12 cellular contexts compared by ENCODE assay signal in the genomic region with DNA sequence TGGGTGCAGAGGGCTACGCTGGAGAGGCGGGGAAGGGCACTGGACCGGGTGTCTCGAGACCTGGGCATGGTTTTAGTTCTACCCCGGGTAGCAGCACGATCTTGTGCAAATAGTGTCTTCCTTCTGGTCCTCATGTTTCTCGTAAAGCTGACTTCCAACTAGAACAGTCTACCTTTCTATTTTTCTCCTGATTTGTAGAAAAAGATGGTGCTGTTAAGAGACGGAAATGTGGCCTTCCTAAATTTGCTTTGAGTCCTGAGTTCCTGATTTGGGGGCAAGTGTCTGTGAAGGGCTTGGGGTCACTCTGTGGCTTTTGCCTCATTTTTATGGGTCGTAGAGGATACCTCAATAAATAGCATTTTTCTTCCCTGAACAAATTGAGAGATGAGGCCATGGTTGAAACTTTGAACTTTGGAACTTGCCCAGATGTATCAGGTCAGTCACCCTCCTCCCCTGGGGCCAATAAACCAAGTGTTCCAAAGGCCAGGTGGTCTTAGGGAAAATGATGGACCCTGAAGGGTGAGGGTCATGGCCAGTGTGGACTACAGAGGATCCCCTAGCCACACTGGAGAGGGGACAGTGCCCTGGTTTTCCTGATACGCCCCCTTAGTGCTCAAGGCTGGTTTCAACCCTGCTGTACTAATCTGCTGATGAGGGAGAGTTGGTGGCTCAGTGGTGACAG. TPM values are rescaled to one million over a fixed set of nuclear protein-coding genes. Genes with fewer than 3 reads are reported as not detected.
DNase-seq lines count a peak whose midpoint lies in the region; ATAC-seq and TF ChIP-seq lines count a peak whose summit lies in the region.
"Had no signal": no experiment of that assay in that cellular context is flagged by ENCODE, and none has a peak within 500 bp of the region (broad histone marks: within the 10 kb centered on the region; RNA-seq: fewer than 3 reads in every experiment).

No MANE protein-coding gene starts in this region.

- H4K20me1 ChIP-seq in SK-N-SH (ENCODE audit: insufficient read depth): no peaks in the 10 kb centered on the region

- H3K9me2 ChIP-seq in SK-N-SH: no peaks in the 10 kb centered on the region

- 93% methylated on average over 10 of the region's 10 CpGs for WGBS in SK-N-SH (ENCODE audit: low lambda C conversion rate)
- 97 to 100% methylated on average over 7 of the region's 10 CpGs for WGBS in mesodermal cell (ENCODE audit: insufficient coverage in 2 of 2), 2 experiments
- 93% methylated on average over 10 of the region's 10 CpGs for WGBS in suprapubic skin

- POLR2A ChIA-PET in SK-N-SH (lab: Yijun Ruan, JAX): interaction anchor here (0.9 kb wide), 1 partner anchor 41 kb away, joined by 3 read pairs; no protein-coding TSS in a partner anchor

- DNase-seq in SK-N-SH (no peak), caudate nucleus (lab: John Stamatoyannopoulos, UW) (no peak), suprapubic skin (ENCODE audit: low spot score in 2 of 2) (no peak), NCI-H1105 (lab: John Stamatoyannopoulos, UW) (no peak), GM13976 (ENCODE audit: low spot score) (no peak), RKO (ENCODE audit: low spot score) (no peak)
- DNase-seq: NCI-H1092 treated with DMSO at 0.1 percent for 48 hours had no signal

- TF ChIP-seq POLR2A in suprapubic skin (IDR thresholded peaks at IDR 0.05): no peak

- H3K27ac ChIP-seq in SK-N-SH (ENCODE audit: low read depth in 2 of 2, low read length in 1 of 2) (peak overlapping the region; percentile 80 to 98), caudate nucleus (ENCODE audit: low read depth, low read length) (peak overlapping the region; percentile 52), mesodermal cell (ENCODE audit: low read depth, low read length, severe bottlenecking) (peak overlapping the region; percentile 97), suprapubic skin (peak overlapping the region; percentile 82)
- H3K27ac ChIP-seq: 22Rv1 had no signal

- H3K4me2 ChIP-seq in SK-N-SH: peak overlapping the region; percentile 74

- H3K27me3 ChIP-seq in SK-N-SH (ENCODE audit: insufficient read depth): no peaks in the 10 kb centered on the region
- H3K27me3 ChIP-seq in suprapubic skin: no peaks in the 10 kb centered on the region

- TF ChIP-seq EP300 in SK-N-SH (IDR thresholded peaks at IDR 0.05; ENCODE audit: borderline replicate concordance in 1 of 2, low read depth in 1 of 2, low read length in 1 of 2) (no peak), suprapubic skin (IDR thresholded peaks at IDR 0.05) (no peak)

- H3K4me1 ChIP-seq in SK-N-SH (ENCODE audit: control insufficient read depth in 1 of 2, insufficient read depth in 2 of 2, low read depth in 1 of 2, low read length in 1 of 2) (peaks cover 47 to 54% of the 10 kb centered on the region in 2 experiments), mesodermal cell (ENCODE audit: control insufficient read depth, insufficient read depth, low read length, poor library complexity, severe bottlenecking) (peaks cover 45% of the 10 kb centered on the region), suprapubic skin (peaks cover 41% of the 10 kb centered on the region)

- TF ChIP-seq CTCF in SK-N-SH (IDR thresholded peaks at IDR 0.05) (no peak), suprapubic skin (IDR thresholded peaks at IDR 0.05) (no peak), GM13976 (IDR thresholded peaks at IDR 0.05; ENCODE audit: borderline replicate concordance, control extremely low read depth, extremely low read depth, insufficient read depth, missing control alignments) (no peak)

- H3K36me3 ChIP-seq in SK-N-SH (replicated peaks in 1 of 2; ENCODE audit: control insufficient read depth in 1 of 2, insufficient read depth in 2 of 2, low read length in 1 of 2) (no peaks in the 10 kb centered on the region), mesodermal cell (ENCODE audit: control insufficient read depth, insufficient read depth, low read length) (no peaks in the 10 kb centered on the region), suprapubic skin (no peaks in the 10 kb centered on the region)

- TF ChIP-seq RAD21 in SK-N-SH (IDR thresholded peaks at IDR 0.05; ENCODE audit: low read length): no peak

- peaks cover 24% of the 10 kb centered on the region for H3K79me2 ChIP-seq in SK-N-SH (ENCODE audit: insufficient read depth)

- CTCF ChIA-PET in SK-N-SH (lab: Yijun Ruan, JAX): interaction anchor here (1.2 to 2.3 kb wide), 7 partner anchors 12 to 193 kb away, joined by 3 to 10 read pairs (median 5); no protein-coding TSS in a partner anchor

- H3K9me3 ChIP-seq in SK-N-SH: no peaks in the 10 kb centered on the region
- peaks cover 6% of the 10 kb centered on the region for H3K9me3 ChIP-seq in mesodermal cell (ENCODE audit: control insufficient read depth, low read length)
- H3K9me3 ChIP-seq in suprapubic skin: no peaks in the 10 kb centered on the region

- in situ Hi-C loops in GM13976 (cut with MboI; ENCODE audit: low sequenced_read_pairs, unreplicated experiment): no loop called here

- ATAC-seq in SK-N-SH treated with all-trans-retinoic acid at 6 μM for 48 hours: no peak

- peak overlapping the region; percentile 75; the same call in 1 of the 2 replicates for H3K9ac ChIP-seq in SK-N-SH

- no peak overlapping the region for H2AFZ ChIP-seq in SK-N-SH (ENCODE audit: low read depth)
- H2AFZ ChIP-seq: GM23338 had no signal

- H3F3A ChIP-seq in SK-N-SH (replicated peaks; ENCODE audit: insufficient read depth): peaks cover 39% of the 10 kb centered on the region

- H3K4me3 ChIP-seq in SK-N-SH (ENCODE audit: low read depth in 2 of 2, low read length in 1 of 2): no peak overlapping the region
- H3K4me3 ChIP-seq in mesodermal cell (ENCODE audit: extremely low read depth, insufficient read depth, low read length, poor library complexity, severe bottlenecking): no peak overlapping the region
- no peak overlapping the region for H3K4me3 ChIP-seq in suprapubic skin
- H3K4me3 ChIP-seq: GM23338, skin epidermis had no signal

TF ChIP-seq in SK-N-SH, 30 proteins besides CTCF, POLR2A, EP300 and RAD21 (continues in another document):
- TF ChIP-seq GABPA (IDR thresholded peaks at IDR 0.05; ENCODE audit: low read depth) (no peak), RXRA (IDR thresholded peaks at IDR 0.05; ENCODE audit: borderline replicate concordance, low read depth) (no peak), GATA2 (CRISPR knock-in tag; IDR thresholded peaks at IDR 0.05) (no peak), TAF1 (IDR thresholded peaks at IDR 0.05; ENCODE audit: borderline replicate concordance, low read depth, low read length) (no peak), TEAD4 (IDR thresholded peaks at IDR 0.05; ENCODE audit: borderline replicate concordance, insufficient read depth) (no peak), TCF12 (IDR thresholded peaks at IDR 0.05) (no peak)
- TF ChIP-seq, protein P1, sequence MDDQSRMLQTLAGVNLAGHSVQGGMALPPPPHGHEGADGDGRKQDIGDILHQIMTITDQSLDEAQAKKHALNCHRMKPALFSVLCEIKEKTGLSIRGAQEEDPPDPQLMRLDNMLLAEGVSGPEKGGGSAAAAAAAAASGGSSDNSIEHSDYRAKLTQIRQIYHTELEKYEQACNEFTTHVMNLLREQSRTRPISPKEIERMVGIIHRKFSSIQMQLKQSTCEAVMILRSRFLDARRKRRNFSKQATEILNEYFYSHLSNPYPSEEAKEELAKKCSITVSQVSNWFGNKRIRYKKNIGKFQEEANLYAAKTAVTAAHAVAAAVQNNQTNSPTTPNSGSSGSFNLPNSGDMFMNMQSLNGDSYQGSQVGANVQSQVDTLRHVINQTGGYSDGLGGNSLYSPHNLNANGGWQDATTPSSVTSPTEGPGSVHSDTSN (IDR thresholded peaks at IDR 0.05): no peak
- TF ChIP-seq, protein P2, sequence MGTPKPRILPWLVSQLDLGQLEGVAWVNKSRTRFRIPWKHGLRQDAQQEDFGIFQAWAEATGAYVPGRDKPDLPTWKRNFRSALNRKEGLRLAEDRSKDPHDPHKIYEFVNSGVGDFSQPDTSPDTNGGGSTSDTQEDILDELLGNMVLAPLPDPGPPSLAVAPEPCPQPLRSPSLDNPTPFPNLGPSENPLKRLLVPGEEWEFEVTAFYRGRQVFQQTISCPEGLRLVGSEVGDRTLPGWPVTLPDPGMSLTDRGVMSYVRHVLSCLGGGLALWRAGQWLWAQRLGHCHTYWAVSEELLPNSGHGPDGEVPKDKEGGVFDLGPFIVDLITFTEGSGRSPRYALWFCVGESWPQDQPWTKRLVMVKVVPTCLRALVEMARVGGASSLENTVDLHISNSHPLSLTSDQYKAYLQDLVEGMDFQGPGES (IDR thresholded peaks at IDR 0.05; ENCODE audit: low read depth, low read length): no peak

TF ChIP-seq in SK-N-SH treated with all-trans-retinoic acid at 6 μM for 48 hours, 23 proteins besides CTCF, POLR2A, EP300 and RAD21 (continues in another document):
- TF ChIP-seq ESRRG (CRISPR knock-in tag; IDR thresholded peaks at IDR 0.05) (no peak), BACH2 (CRISPR knock-in tag; IDR thresholded peaks at IDR 0.05; ENCODE audit: borderline replicate concordance) (no peak), ZFP3 (CRISPR knock-in tag; IDR thresholded peaks at IDR 0.05) (no peak)
- TF ChIP-seq, protein P3, sequence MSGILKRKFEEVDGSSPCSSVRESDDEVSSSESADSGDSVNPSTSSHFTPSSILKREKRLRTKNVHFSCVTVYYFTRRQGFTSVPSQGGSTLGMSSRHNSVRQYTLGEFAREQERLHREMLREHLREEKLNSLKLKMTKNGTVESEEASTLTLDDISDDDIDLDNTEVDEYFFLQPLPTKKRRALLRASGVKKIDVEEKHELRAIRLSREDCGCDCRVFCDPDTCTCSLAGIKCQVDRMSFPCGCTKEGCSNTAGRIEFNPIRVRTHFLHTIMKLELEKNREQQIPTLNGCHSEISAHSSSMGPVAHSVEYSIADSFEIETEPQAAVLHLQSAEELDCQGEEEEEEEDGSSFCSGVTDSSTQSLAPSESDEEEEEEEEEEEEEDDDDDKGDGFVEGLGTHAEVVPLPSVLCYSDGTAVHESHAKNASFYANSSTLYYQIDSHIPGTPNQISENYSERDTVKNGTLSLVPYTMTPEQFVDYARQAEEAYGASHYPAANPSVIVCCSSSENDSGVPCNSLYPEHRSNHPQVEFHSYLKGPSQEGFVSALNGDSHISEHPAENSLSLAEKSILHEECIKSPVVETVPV (CRISPR knock-in tag; IDR thresholded peaks at IDR 0.05): no peak

RNA-seq across cellular contexts. Expression of gene GRK5, which starts 45.2 kb away (rescaled TPM):
- 9.5 and 12.1 TPM in 2 replicates for polyA plus RNA-seq in SK-N-SH (2012; rRNA removed)
- 8.9 and 11.6 TPM in 2 replicates for polyA plus RNA-seq in SK-N-SH (2012; cell fraction: cytosol; rRNA removed)
- polyA plus RNA-seq in SK-N-SH (2012; cell fraction: nucleus; rRNA removed): 10.3 and 10.8 TPM in 2 replicates
- polyA plus RNA-seq in mesodermal cell (2013, experiment 1 of 2): 23.7 TPM
- polyA plus RNA-seq in mesodermal cell (2013, experiment 2 of 2): 20.1 TPM
- total RNA-seq in suprapubic skin: 1 to 10 TPM; 4.8 to 9.0 (median 6.7) TPM
